Comparison of ENCODE assay signal across 1 cellular context in the genomic region with DNA sequence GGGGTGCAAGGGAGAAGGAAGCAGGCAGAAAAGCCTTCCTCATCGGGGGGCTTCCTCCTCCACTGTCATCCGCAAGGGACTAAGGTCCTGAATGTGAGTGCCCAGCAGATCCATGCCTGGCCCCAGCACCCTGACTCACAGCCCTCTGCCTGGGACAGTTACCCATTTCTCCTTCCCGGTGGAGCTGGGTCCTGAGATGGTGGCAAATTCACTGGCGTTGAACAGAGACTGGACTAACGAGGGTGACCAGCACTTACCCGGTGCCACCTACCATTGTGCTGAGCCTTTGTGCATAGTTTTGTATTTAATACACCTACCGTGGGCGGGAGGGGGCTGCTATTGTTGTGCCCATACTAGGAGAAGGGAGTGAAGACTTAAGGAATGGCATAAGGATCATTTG.
TF ChIP-seq lines count a peak whose summit lies in the region.

No MANE protein-coding gene starts in this region.

TF ChIP-seq in liver, 16 proteins besides CTCF, POLR2A, EP300 and RAD21 (continued from another document):
- no peak for TF ChIP-seq TAF1 (conservative IDR thresholded peaks at IDR 0.05)
- TF ChIP-seq, protein P1, sequence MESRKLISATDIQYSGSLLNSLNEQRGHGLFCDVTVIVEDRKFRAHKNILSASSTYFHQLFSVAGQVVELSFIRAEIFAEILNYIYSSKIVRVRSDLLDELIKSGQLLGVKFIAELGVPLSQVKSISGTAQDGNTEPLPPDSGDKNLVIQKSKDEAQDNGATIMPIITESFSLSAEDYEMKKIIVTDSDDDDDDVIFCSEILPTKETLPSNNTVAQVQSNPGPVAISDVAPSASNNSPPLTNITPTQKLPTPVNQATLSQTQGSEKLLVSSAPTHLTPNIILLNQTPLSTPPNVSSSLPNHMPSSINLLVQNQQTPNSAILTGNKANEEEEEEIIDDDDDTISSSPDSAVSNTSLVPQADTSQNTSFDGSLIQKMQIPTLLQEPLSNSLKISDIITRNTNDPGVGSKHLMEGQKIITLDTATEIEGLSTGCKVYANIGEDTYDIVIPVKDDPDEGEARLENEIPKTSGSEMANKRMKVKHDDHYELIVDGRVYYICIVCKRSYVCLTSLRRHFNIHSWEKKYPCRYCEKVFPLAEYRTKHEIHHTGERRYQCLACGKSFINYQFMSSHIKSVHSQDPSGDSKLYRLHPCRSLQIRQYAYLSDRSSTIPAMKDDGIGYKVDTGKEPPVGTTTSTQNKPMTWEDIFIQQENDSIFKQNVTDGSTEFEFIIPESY (IDR thresholded peaks at IDR 0.05) = no peak
- TF ChIP-seq NR2F2 (IDR thresholded peaks at IDR 0.05) = no peak
- no peak for TF ChIP-seq MAX (IDR thresholded peaks at IDR 0.05)
- TF ChIP-seq HNF4A (conservative IDR thresholded peaks at IDR 0.05) = no peak
- TF ChIP-seq SP1 (IDR thresholded peaks at IDR 0.05) = no peak
- no peak for TF ChIP-seq RXRA (IDR thresholded peaks at IDR 0.05)
- TF ChIP-seq HNF4G (IDR thresholded peaks at IDR 0.05) = no peak
- no peak for TF ChIP-seq FOXA2 (IDR thresholded peaks at IDR 0.05)
- no peak for TF ChIP-seq REST (IDR thresholded peaks at IDR 0.05)
- no peak for TF ChIP-seq FOXA1 (IDR thresholded peaks at IDR 0.05)
